ENCODE assay signal across 8 cellular contexts in genomic region chr1:727040-727439, GRCh38. TPM values are rescaled to one million over a fixed set of nuclear protein-coding genes. Genes with fewer than 3 reads are reported as not detected.
"Had no signal": no experiment of that assay in that cellular context is flagged by ENCODE, and none has a peak within 500 bp of the region (broad histone marks: within the 10 kb centered on the region; RNA-seq: fewer than 3 reads in every experiment).

No MANE protein-coding gene starts in this region.

RNA-seq across cellular contexts. Expression of gene OR4F16, which starts 40.6 kb away (rescaled TPM):
- total RNA-seq: HT-29, IMR-90, NCI-H460, PC-9, Peyer's patch, Right ventricle myocardium inferior, RPMI7951, SJCRH30 had no signal
- polyA plus RNA-seq: IMR-90 had no signal
